ENCODE assay signal across 11 cellular contexts in the genomic region with DNA sequence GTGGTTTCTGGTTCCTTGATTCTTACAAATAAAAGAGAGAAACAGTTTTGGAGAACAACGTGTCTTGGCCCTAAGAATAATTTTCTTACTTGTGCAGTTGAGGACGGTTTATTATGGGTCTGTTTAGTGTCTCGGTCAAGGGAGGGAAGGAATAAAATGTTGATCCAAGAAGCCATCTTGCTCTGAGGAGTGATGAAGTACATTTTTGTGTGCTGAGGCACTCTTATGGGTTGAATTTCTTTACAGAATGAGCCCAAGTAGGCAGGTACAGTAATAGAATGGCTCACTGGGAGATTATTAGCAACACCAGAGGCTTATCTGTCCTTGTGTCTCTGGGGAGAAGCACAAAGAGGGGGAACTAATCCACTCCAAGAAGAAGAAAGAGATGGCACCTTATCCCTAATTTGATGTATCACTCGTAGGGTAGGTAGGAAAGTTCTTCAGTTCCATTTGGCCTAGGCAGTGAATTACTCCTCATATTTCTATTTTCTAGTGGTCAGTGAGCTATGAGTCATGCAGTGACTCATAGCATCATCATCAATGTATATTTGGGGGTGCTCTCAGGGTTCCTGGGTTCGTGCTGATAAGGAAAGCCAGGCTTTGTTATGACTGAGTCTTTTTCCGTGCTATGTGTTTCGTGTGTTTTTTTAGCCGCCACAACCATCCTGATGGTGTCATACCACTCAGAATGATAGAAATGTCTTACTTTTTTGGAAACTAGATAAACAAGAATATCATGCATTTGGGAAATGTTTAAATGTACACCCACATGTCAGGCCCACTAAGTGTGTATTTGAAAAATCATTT.
A peak's percentile ranks its signal among the peaks of the same experiment; 100 is the strongest.
DNase-seq lines count a peak whose midpoint lies in the region; ATAC-seq, FAIRE-seq and TF ChIP-seq lines count a peak whose summit lies in the region.
"Had no signal": no experiment of that assay in that cellular context is flagged by ENCODE, and none has a peak within 500 bp of the region (broad histone marks: within the 10 kb centered on the region; RNA-seq: fewer than 3 reads in every experiment).

No MANE protein-coding gene starts in this region.

- H3K27me3 ChIP-seq in AG04450 (ENCODE audit: control insufficient read depth, insufficient read depth, low read length) (no peaks in the 10 kb centered on the region), foreskin keratinocyte (peaks cover 7% of the 10 kb centered on the region)

- peak overlapping the region; percentile 81 for H3K27ac ChIP-seq in AG04450 (ENCODE audit: low read depth, low read length)
- H3K27ac ChIP-seq in foreskin keratinocyte = no peak overlapping the region
- H3K27ac ChIP-seq in kidney (ENCODE audit: low read depth in 2 of 2, low read length in 2 of 2) = no peak overlapping the region
- H3K27ac ChIP-seq: VCaP had no signal

- ATAC-seq in foreskin keratinocyte (peak; percentile 76), GM21717 (IDR thresholded peaks at IDR 0.05; ENCODE audit: unreplicated experiment) (no peak)

- no peak overlapping the region for H3K9ac ChIP-seq in kidney (ENCODE audit: low read length in 2 of 2)

- no peaks in the 10 kb centered on the region for H3K36me3 ChIP-seq in kidney (ENCODE audit: control insufficient read depth in 1 of 2, insufficient read depth in 2 of 2, low read length in 2 of 2)

- H3K9me3 ChIP-seq in AG04450 (ENCODE audit: control insufficient read depth, insufficient read depth, low read length) = no peaks in the 10 kb centered on the region
- peaks cover 3 to 12% of the 10 kb centered on the region in 2 donors for H3K9me3 ChIP-seq in kidney (ENCODE audit: control insufficient read depth in 1 of 2, low read length in 2 of 2)

- H3K4me3 ChIP-seq in AG04450 (ENCODE audit: low read depth, low read length) (no peak overlapping the region), kidney (ENCODE audit: low read length in 2 of 2) (no peak overlapping the region)
- H3K4me3 ChIP-seq: lung had no signal

- intact Hi-C loops in activated T-helper 2 cell treated with anti-CD3 and anti-CD28 coated beads, Interferon-gamma antibody, Interleukin-2, Interleukin-4, amounts not matched to agents 10 μg/mL and 5 μg/mL and 100 μg/mL, durations not matched to agents 14 hours and 24 hours and 36 hours (cut with micrococcal nuclease) = no loop called here
- intact Hi-C loops in kidney (cut with DNase I) = no loop called here

- H3K4me1 ChIP-seq in foreskin keratinocyte = no peaks in the 10 kb centered on the region
- no peaks in the 10 kb centered on the region for H3K4me1 ChIP-seq in kidney (ENCODE audit: control insufficient read depth in 1 of 2, insufficient read depth in 1 of 2, low read depth in 1 of 2, low read length in 2 of 2)

- no peak overlapping the region for H3K4me3 Mint-ChIP-seq in activated T-helper 2 cell treated with anti-CD3 and anti-CD28 coated beads, Interferon-gamma antibody, Interleukin-2, Interleukin-4, amounts not matched to agents 10 μg/mL and 5 μg/mL and 100 μg/mL, durations not matched to agents 14 hours and 24 hours and 36 hours (ENCODE audit: low read depth)

- H3K9me3 Mint-ChIP-seq in activated T-helper 2 cell treated with anti-CD3 and anti-CD28 coated beads, Interferon-gamma antibody, Interleukin-2, Interleukin-4, amounts not matched to agents 10 μg/mL and 5 μg/mL and 100 μg/mL, durations not matched to agents 14 hours and 24 hours and 36 hours = peaks cover 30% of the 10 kb centered on the region

- TF ChIP-seq CTCF in AG04450 (IDR thresholded peaks at IDR 0.05; ENCODE audit: low read depth, low read length) = no peak
- TF ChIP-seq CTCF in foreskin keratinocyte (conservative IDR thresholded peaks at IDR 0.05) = no peak
- TF ChIP-seq CTCF in kidney (IDR thresholded peaks at IDR 0.05; ENCODE audit: borderline replicate concordance, extremely low read depth, insufficient read depth) = no peak

- POLR2A ChIA-PET in AG04450 (lab: Yijun Ruan, JAX) = no interaction called here

- H3K27ac Mint-ChIP-seq in activated T-helper 2 cell treated with anti-CD3 and anti-CD28 coated beads, Interferon-gamma antibody, Interleukin-2, Interleukin-4, amounts not matched to agents 10 μg/mL and 5 μg/mL and 100 μg/mL, durations not matched to agents 14 hours and 24 hours and 36 hours = no peak overlapping the region

- H3K27me3 Mint-ChIP-seq in activated T-helper 2 cell treated with anti-CD3 and anti-CD28 coated beads, Interferon-gamma antibody, Interleukin-2, Interleukin-4, amounts not matched to agents 10 μg/mL and 5 μg/mL and 100 μg/mL, durations not matched to agents 14 hours and 24 hours and 36 hours (ENCODE audit: low read depth) = peaks cover 1% of the 10 kb centered on the region

- CTCF ChIA-PET in AG04450 (lab: Charles Lee) = no interaction called here

- peak; percentile 75 for FAIRE-seq in RCC 7860 (lab: Jason Lieb, UNC)
- FAIRE-seq in kidney (lab: Jason Lieb, UNC) = no peak

- H3K36me3 Mint-ChIP-seq in activated T-helper 2 cell treated with anti-CD3 and anti-CD28 coated beads, Interferon-gamma antibody, Interleukin-2, Interleukin-4, amounts not matched to agents 10 μg/mL and 5 μg/mL and 100 μg/mL, durations not matched to agents 14 hours and 24 hours and 36 hours (ENCODE audit: low read depth) = no peaks in the 10 kb centered on the region

- no peaks in the 10 kb centered on the region for H3K4me1 Mint-ChIP-seq in activated T-helper 2 cell treated with anti-CD3 and anti-CD28 coated beads, Interferon-gamma antibody, Interleukin-2, Interleukin-4, amounts not matched to agents 10 μg/mL and 5 μg/mL and 100 μg/mL, durations not matched to agents 14 hours and 24 hours and 36 hours (ENCODE audit: low read depth)

- peak; percentile 83 for DNase-seq in AG04450 (ENCODE audit: low read depth, low spot score)
- DNase-seq in HCEC 1CT = peak; percentile 93
- DNase-seq in RCC 7860 (ENCODE audit: low spot score) = peak; percentile 90
- DNase-seq in foreskin keratinocyte = peak; percentile 32 to 71
- DNase-seq in activated T-helper 2 cell treated with anti-CD3 and anti-CD28 coated beads, Interferon-gamma antibody, Interleukin-2, Interleukin-4, amounts not matched to agents 10 μg/mL and 5 μg/mL and 100 μg/mL, durations not matched to agents 14 hours and 24 hours and 36 hours (ENCODE audit: low spot score) = no peak
- no peak for DNase-seq in kidney
- DNase-seq in stimulated activated naive CD4-positive, alpha-beta T cell (lab: John Stamatoyannopoulos, UW) = no peak
- DNase-seq: NCI-H1417 had no signal

Comparison
In these comparisons a context has a peak if more than half of its experiments do, and no peak if none do; other contexts are left out.
1. DNase-seq: peak in AG04450 (single experiment), HCEC 1CT (single experiment), RCC 7860 (single experiment) and foreskin keratinocyte (2 of 2); none in activated T-helper 2 cell treated with anti-CD3 and anti-CD28 coated beads, Interferon-gamma antibody, Interleukin-2, Interleukin-4, amounts not matched to agents 10 μg/mL and 5 μg/mL and 100 μg/mL, durations not matched to agents 14 hours and 24 hours and 36 hours (single experiment), kidney (single experiment) and stimulated activated naive CD4-positive, alpha-beta T cell (0 of 6).